8 cellular contexts compared by ENCODE assay signal in genomic region chr16:18926189-18926865, GRCh38. TPM values are rescaled to one million over a fixed set of nuclear protein-coding genes. Genes with fewer than 3 reads are reported as not detected.
DNase-seq lines count a peak whose midpoint lies in the region; TF ChIP-seq lines count a peak whose summit lies in the region.
"Not testable (repeated sequence)": the region's sequence is repeated elsewhere in the genome, so short reads cannot be mapped to it uniquely, and the experiment has no call there.

Gene SMG1 (minus strand): TSS chr16:18926408. CDS start chr16:18926041, 367 bp downstream.

- not testable (repeated sequence) for H3K9me3 ChIP-seq in neuron (ENCODE audit: low read length)

- DNase-seq in GM04503 (ENCODE audit: low read depth) = peak; percentile 50
- DNase-seq in HFF-Myc (ENCODE audit: extremely low read depth, low read depth) = peak; percentile 88
- peak; percentile 81 for DNase-seq in MV-4-11 (lab: John Stamatoyannopoulos, UW)
- DNase-seq in SK-MEL-5 (ENCODE audit: low read depth, low spot score) = peak; percentile 86
- DNase-seq in activated naive CD4-positive, alpha-beta T cell treated with Interleukin-2 at 50 U/mL for 16 hours = peak; percentile 92
- DNase-seq in foreskin melanocyte = peak; percentile 73
- peak; percentile 72 for DNase-seq in stromal cell of bone marrow (ENCODE audit: low read depth)

- H2AFZ ChIP-seq in neuron (ENCODE audit: low read depth, low read length) = peak within 1 kb of the TSS; percentile 48

- H3K36me3 ChIP-seq in neuron (ENCODE audit: insufficient read depth, low read length) = not testable (repeated sequence)

- H3K4me1 ChIP-seq in neuron (ENCODE audit: insufficient read depth, low read length) = not testable (repeated sequence)

- not testable (repeated sequence) for TF ChIP-seq CTCF in HFF-Myc (IDR thresholded peaks at IDR 0.05; ENCODE audit: low read depth, low read length, missing control alignments)

- in situ Hi-C loops in SK-MEL-5 (cut with HindIII; ENCODE audit: low pct_unique_long_range_greater_than_20kb, low sequenced_read_pairs) = not testable (repeated sequence)

- H3K4me3 ChIP-seq in HFF-Myc (replicated peaks; ENCODE audit: low read depth, low read length) = peak within 1 kb of the TSS; percentile 70
- peak within 1 kb of the TSS; percentile 97 for H3K4me3 ChIP-seq in neuron (ENCODE audit: low read length)

- not testable (repeated sequence) for H3K27me3 ChIP-seq in neuron (ENCODE audit: insufficient read depth, low read length)

RNA-seq across cellular contexts. Expression of gene SMG1, which starts in this region (rescaled TPM):
- total RNA-seq in SK-MEL-5 (2014; rRNA removed; shearing (Covaris generic)) = 21.8 and 22.3 TPM in 2 replicates
- polyA plus RNA-seq in SK-MEL-5 (2015; cell fraction: cytosol; rRNA removed) = 15.2 and 23.1 TPM in 2 replicates
- 39.5 and 47.3 TPM in 2 replicates for polyA plus RNA-seq in SK-MEL-5 (2015; cell fraction: nucleus; rRNA removed)

Comparison
In these comparisons a context has a peak if more than half of its experiments do, and no peak if none do; other contexts are left out.
1. Peak in every context shown above with its lines: DNase-seq and H3K4me3 ChIP-seq.